In genomic region chr9:120531683-120532300, GRCh38 we compare ENCODE assay signal across 9 cellular contexts. TPM values are rescaled to one million over a fixed set of nuclear protein-coding genes. Genes with fewer than 3 reads are reported as not detected.
A peak's percentile ranks its signal among the peaks of the same experiment; 100 is the strongest.
DNase-seq lines count a peak whose midpoint lies in the region; ATAC-seq and TF ChIP-seq lines count a peak whose summit lies in the region.
"Had no signal": no experiment of that assay in that cellular context is flagged by ENCODE, and none has a peak within 500 bp of the region (broad histone marks: within the 10 kb centered on the region; RNA-seq: fewer than 3 reads in every experiment).

No MANE protein-coding gene starts in this region.

- H3K9ac ChIP-seq in endodermal cell (ENCODE audit: extremely low read depth, low read length, poor library complexity, severe bottlenecking): no peak overlapping the region

- H2AFZ ChIP-seq in osteoblast (ENCODE audit: low read length): no peak overlapping the region

- WGBS in endodermal cell (ENCODE audit: insufficient coverage in 1 of 2, insufficient read length in 1 of 2), 2 experiments: 8% methylated on average over 1 of the region's 2 CpGs; no CpG with 5 or more reads in 1 of the 2 experiments

- H3K4me2 ChIP-seq in osteoblast (ENCODE audit: insufficient read depth, low read length): no peak overlapping the region

- no peak overlapping the region for H3K27ac Mint-ChIP-seq in endodermal cell
- H3K27ac Mint-ChIP-seq: stimulated activated naive CD8-positive, alpha-beta T cell treated with anti-CD3 and anti-CD28 coated beads, Interleukin-15, Interleukin-2, amounts not matched to agents 100 ng/mL and 50 ng/mL, for 24 hours had no signal

- no peaks in the 10 kb centered on the region for H4K20me1 ChIP-seq in osteoblast (ENCODE audit: insufficient read depth, low read length)

- ATAC-seq in activated CD4-positive, CD25-positive, alpha-beta regulatory T cell treated with anti-CD3 and anti-CD28 coated beads, Interleukin-2, amount 50 U/mL, for 24 hours: no peak

- peaks cover 56% of the 10 kb centered on the region for H3K4me1 Mint-ChIP-seq in endodermal cell

- peak; percentile 81 for TF ChIP-seq CTCF in endodermal cell (conservative IDR thresholded peaks at IDR 0.05)
- peak; percentile 58 for TF ChIP-seq CTCF in osteoblast (IDR thresholded peaks at IDR 0.05; ENCODE audit: extremely low read depth, low read depth, low read length)

- H3K79me2 ChIP-seq in osteoblast (ENCODE audit: insufficient read depth, low read length): no peaks in the 10 kb centered on the region

- H3K27me3 ChIP-seq in endodermal cell (ENCODE audit: control insufficient read depth, insufficient read depth, low read length, poor library complexity, severe bottlenecking) (peaks cover 12% of the 10 kb centered on the region), osteoblast (ENCODE audit: insufficient read depth, low read length) (no peaks in the 10 kb centered on the region)

- H3K36me3 ChIP-seq in endodermal cell (ENCODE audit: control insufficient read depth, insufficient read depth, low read length) (peaks cover 72% of the 10 kb centered on the region), osteoblast (ENCODE audit: insufficient read depth, low read length) (peaks cover 39% of the 10 kb centered on the region)

- DNase-seq in AML-193 (lab: John Stamatoyannopoulos, UW) (peak; percentile 4 to 26), HCEC 1CT (peak; percentile 51), NCI-H69 (lab: John Stamatoyannopoulos, UW) (peak; percentile 85), endodermal cell (peak; percentile 65), osteoblast (ENCODE audit: insufficient read length, low spot score, missing footprints) (peak; percentile 87), ecto neural progenitor cell (ENCODE audit: low spot score) (no peak)
- DNase-seq in activated CD4-positive, CD25-positive, alpha-beta regulatory T cell treated with anti-CD3 and anti-CD28 coated beads, Interleukin-2, amount 50 U/mL, for 72 hours: no peak

- no peak overlapping the region for H3K27ac ChIP-seq in endodermal cell (ENCODE audit: low read depth, low read length)
- no peak overlapping the region for H3K27ac ChIP-seq in osteoblast (ENCODE audit: low read depth, low read length)

- H3K36me3 Mint-ChIP-seq in endodermal cell (ENCODE audit: low read depth): peaks cover 64% of the 10 kb centered on the region

- H3K27me3 Mint-ChIP-seq in endodermal cell (ENCODE audit: insufficient read depth): no peaks in the 10 kb centered on the region
- H3K27me3 Mint-ChIP-seq: stimulated activated naive CD8-positive, alpha-beta T cell treated with anti-CD3 and anti-CD28 coated beads, Interleukin-15, Interleukin-2, amounts not matched to agents 100 ng/mL and 50 ng/mL, for 24 hours had no signal

- peaks cover 12% of the 10 kb centered on the region for H3K4me1 ChIP-seq in endodermal cell (ENCODE audit: control insufficient read depth, insufficient read depth, low read length)
- H3K4me1 ChIP-seq in osteoblast (ENCODE audit: insufficient read depth, low read length): no peaks in the 10 kb centered on the region

- H3K9me3 ChIP-seq in endodermal cell (ENCODE audit: control insufficient read depth, low read length): no peaks in the 10 kb centered on the region
- H3K9me3 ChIP-seq in osteoblast (ENCODE audit: low read depth, low read length): no peaks in the 10 kb centered on the region

- no peak overlapping the region for H3K4me3 ChIP-seq in endodermal cell (ENCODE audit: low read length)
- no peak overlapping the region for H3K4me3 ChIP-seq in osteoblast (ENCODE audit: insufficient read depth, low read length)

- no peaks in the 10 kb centered on the region for H3K9me3 Mint-ChIP-seq in endodermal cell
- H3K9me3 Mint-ChIP-seq: stimulated activated naive CD8-positive, alpha-beta T cell treated with anti-CD3 and anti-CD28 coated beads, Interleukin-15, Interleukin-2, amounts not matched to agents 100 ng/mL and 50 ng/mL, for 24 hours had no signal

- no peak overlapping the region for H3K4me3 Mint-ChIP-seq in endodermal cell
- H3K4me3 Mint-ChIP-seq: stimulated activated naive CD8-positive, alpha-beta T cell treated with anti-CD3 and anti-CD28 coated beads, Interleukin-15, Interleukin-2, amounts not matched to agents 100 ng/mL and 50 ng/mL, for 24 hours had no signal

RNA-seq across cellular contexts. Expression of gene CDK5RAP2, which starts 48.2 kb away (rescaled TPM):
- total RNA-seq in endodermal cell: 10 to 100 TPM; 68.2 to 92.0 TPM
- 64.2 TPM for polyA plus RNA-seq in endodermal cell (2013, experiment 1 of 2)
- 63.9 TPM for polyA plus RNA-seq in endodermal cell (2013, experiment 2 of 2)
- 52.2 and 59.7 TPM in 2 replicates for total RNA-seq in osteoblast

Comparison
In these comparisons a context has a peak if more than half of its experiments do, and no peak if none do; other contexts are left out.
1. DNase-seq: peak in AML-193 (2 of 2), HCEC 1CT (single experiment), NCI-H69 (single experiment), endodermal cell (single experiment) and osteoblast (single experiment); none in ecto neural progenitor cell (single experiment) and activated CD4-positive, CD25-positive, alpha-beta regulatory T cell treated with anti-CD3 and anti-CD28 coated beads, Interleukin-2, amount 50 U/mL, for 72 hours (single experiment).